Comparison of ENCODE assay signal across 21 cellular contexts in the genomic region with DNA sequence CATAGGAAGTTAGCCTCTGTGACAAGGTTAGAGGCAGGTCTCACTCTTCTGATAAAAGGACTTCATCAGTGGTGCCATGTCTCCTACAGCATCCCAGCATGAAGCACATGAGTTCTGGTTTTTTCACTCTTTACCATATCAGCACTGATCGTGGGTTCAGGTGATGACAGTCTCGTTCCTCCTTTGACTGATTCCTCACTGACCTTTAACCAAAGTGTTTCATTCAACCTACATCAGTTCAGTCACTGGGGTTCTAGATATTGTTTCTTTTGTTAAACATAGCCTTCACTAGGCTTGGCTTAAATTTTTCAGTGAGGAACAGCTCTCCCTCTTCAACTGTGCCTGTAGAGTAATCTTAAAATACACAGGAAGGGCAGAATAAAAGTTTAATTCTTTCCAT. TPM values are rescaled to one million over a fixed set of nuclear protein-coding genes. Genes with fewer than 3 reads are reported as not detected.
DNase-seq lines count a peak whose midpoint lies in the region; ATAC-seq, FAIRE-seq and TF ChIP-seq lines count a peak whose summit lies in the region.
"Had no signal": no experiment of that assay in that cellular context is flagged by ENCODE, and none has a peak within 500 bp of the region (broad histone marks: within the 10 kb centered on the region; RNA-seq: fewer than 3 reads in every experiment).

No MANE protein-coding gene starts in this region.

- no peaks in the 10 kb centered on the region for H3K27me3 ChIP-seq in H1 (replicated peaks in 1 of 4; ENCODE audit: control insufficient read depth in 3 of 4, extremely low read depth in 1 of 4, insufficient read depth in 3 of 4, low read length in 3 of 4)
- no peaks in the 10 kb centered on the region for H3K27me3 ChIP-seq in CD8-positive, alpha-beta memory T cell (ENCODE audit: insufficient read depth, low read length, poor library complexity, severe bottlenecking)
- H3K27me3 ChIP-seq: BE2C had no signal

- no peak overlapping the region for H2BK15ac ChIP-seq in H1 (ENCODE audit: low read length)

- no peak overlapping the region for H3K9ac ChIP-seq in H1 (replicated peaks in 1 of 4; ENCODE audit: extremely low read depth in 1 of 4, low read depth in 3 of 4, low read length in 3 of 4)

- no peak overlapping the region for H3K14ac ChIP-seq in H1 (ENCODE audit: insufficient read length)

- no peak overlapping the region for H4K91ac ChIP-seq in H1 (replicated peaks; ENCODE audit: insufficient read length, low read length)

- H4K20me1 ChIP-seq in H1 (replicated peaks in 1 of 2; ENCODE audit: control insufficient read depth in 1 of 2, insufficient read depth in 2 of 2, low read length in 2 of 2), result no peaks in the 10 kb centered on the region

- no peak overlapping the region for H2BK12ac ChIP-seq in H1 (ENCODE audit: low read depth, low read length)

- H2AK5ac ChIP-seq in H1 (ENCODE audit: low read depth, low read length), result no peak overlapping the region

- CTCF ChIA-PET in H1 (lab: Charles Lee; ENCODE audit: partially characterized antibody), result interaction anchor here (0.6 to 2.6 kb wide), 9 partner anchors 10 to 178 kb away, joined by 3 to 7 read pairs (median 3); a partner anchor contains a TSS
- CTCF ChIA-PET in CD8-positive, alpha-beta memory T cell (lab: Charles Lee), result no interaction called here

- no peak overlapping the region for H2AFZ ChIP-seq in H1 (ENCODE audit: low read length)

- H3K27ac Mint-ChIP-seq in activated T-cell treated with anti-CD3 and anti-CD28 coated beads, Interleukin-2, amount 50 U/mL, for 72 hours, result no peak overlapping the region
- no peak overlapping the region for H3K27ac Mint-ChIP-seq in activated T-helper 17 cell treated with anti-CD3 and anti-CD28 coated beads, Interleukin-2, amount 50 U/mL, for 72 hours
- no peak overlapping the region for H3K27ac Mint-ChIP-seq in CD8-positive, alpha-beta memory T cell
- H3K27ac Mint-ChIP-seq: CD4-positive, CD25-positive, alpha-beta regulatory T cell; GM23338; HFFc6 had no signal

- no peak for TF ChIP-seq RAD21 in H1 (IDR thresholded peaks at IDR 0.05 in 1 of 2, conservative IDR thresholded peaks at IDR 0.05 in 1 of 2; ENCODE audit: low read depth in 2 of 2, low read length in 2 of 2)

- no peaks in the 10 kb centered on the region for H3K79me2 ChIP-seq in H1 (ENCODE audit: control insufficient read depth in 1 of 2, insufficient read depth in 2 of 2, low read length in 2 of 2)

- H2BK5ac ChIP-seq in H1 (ENCODE audit: low read depth, low read length), result no peak overlapping the region

- peaks cover 6% of the 10 kb centered on the region for H3K4me1 Mint-ChIP-seq in activated T-cell treated with anti-CD3 and anti-CD28 coated beads, Interleukin-2, amount 50 U/mL, for 72 hours (ENCODE audit: low read depth)
- no peaks in the 10 kb centered on the region for H3K4me1 Mint-ChIP-seq in activated T-helper 17 cell treated with anti-CD3 and anti-CD28 coated beads, Interleukin-2, amount 50 U/mL, for 72 hours
- H3K4me1 Mint-ChIP-seq in CD8-positive, alpha-beta memory T cell, result peaks cover 0 to 7% (median 4%) of the 10 kb centered on the region in 3 donors
- H3K4me1 Mint-ChIP-seq: CD4-positive, CD25-positive, alpha-beta regulatory T cell had no signal

- ATAC-seq in activated T-cell treated with anti-CD3 and anti-CD28 coated beads, Interleukin-2, amount 50 U/mL, for 72 hours (replicated peaks in 1 of 2), result peak; percentile 14 to 29
- ATAC-seq in activated T-helper 17 cell treated with anti-CD3 and anti-CD28 coated beads, Interleukin-2, amount 50 U/mL, for 72 hours (replicated peaks), result peak; percentile 16

- H3K27me3 Mint-ChIP-seq in activated T-cell treated with anti-CD3 and anti-CD28 coated beads, Interleukin-2, amount 50 U/mL, for 72 hours (ENCODE audit: low read depth), result peaks cover 24% of the 10 kb centered on the region
- peaks cover 3% of the 10 kb centered on the region for H3K27me3 Mint-ChIP-seq in activated T-helper 17 cell treated with anti-CD3 and anti-CD28 coated beads, Interleukin-2, amount 50 U/mL, for 72 hours
- peaks cover 1 to 6% of the 10 kb centered on the region in 2 donors for H3K27me3 Mint-ChIP-seq in CD8-positive, alpha-beta memory T cell

- POLR2A ChIA-PET in H1 (lab: Charles Lee; ENCODE audit: partially characterized antibody), result no interaction called here
- POLR2A ChIA-PET in CD8-positive, alpha-beta memory T cell (lab: Charles Lee), result no interaction called here

- peak; percentile 41 for FAIRE-seq in GM18507 (lab: Jason Lieb, UNC)
- peak; percentile 70 for FAIRE-seq in H1 (lab: Jason Lieb, UNC)
- FAIRE-seq: A204.1, D721Med had no signal

- 84% methylated on average over 2 of the region's 2 CpGs; no CpG with 5 or more reads in 1 of the 2 experiments for WGBS in H1 (ENCODE audit: extremely low coverage in 1 of 2, insufficient coverage in 1 of 2, insufficient read length in 1 of 2, insufficient replicate concordance in 2 of 2, low coverage in 1 of 2, low lambda C conversion rate in 2 of 2, missing lambda C conversion rate in 1 of 2), 2 experiments

- H3K18ac ChIP-seq in H1 (ENCODE audit: extremely low read depth, low read length), result no peak overlapping the region

- H3K27ac ChIP-seq in H1 (ENCODE audit: low read depth, low read length), result no peak overlapping the region
- H3K27ac ChIP-seq in CD8-positive, alpha-beta memory T cell (ENCODE audit: low read depth, low read length), result no peak overlapping the region
- H3K27ac ChIP-seq: HL-60 had no signal

- DNase-seq in activated T-cell treated with anti-CD3 and anti-CD28 coated beads, Interleukin-2, amount 50 U/mL, for 72 hours, result no peak
- no peak for DNase-seq in activated T-cell treated with anti-CD3 and anti-CD28 coated beads, Interleukin-2, amount 50 U/mL, for 48 hours
- DNase-seq in GM18507 (ENCODE audit: extremely low spot score, insufficient read length, low read depth), result no peak
- no peak for DNase-seq in H1 (ENCODE audit: low read depth in 1 of 2, low spot score in 2 of 2)
- DNase-seq in CD8-positive, alpha-beta memory T cell, result no peak
- DNase-seq in Kasumi-1 (lab: John Stamatoyannopoulos, UW), result no peak
- DNase-seq: C1 segment of cervical spinal cord, DMS79, GDM1, HFFc6 had no signal

- H3K23ac ChIP-seq in H1 (ENCODE audit: insufficient read length), result no peak overlapping the region

- no peak overlapping the region for H2BK120ac ChIP-seq in H1 (replicated peaks; ENCODE audit: low read depth, low read length)

- H3K4ac ChIP-seq in H1 (replicated peaks; ENCODE audit: insufficient read length, low read depth, low read length), result no peak overlapping the region

- no peak overlapping the region for H3K56ac ChIP-seq in H1 (replicated peaks; ENCODE audit: insufficient read length, low read depth, low read length)

- no peak for TF ChIP-seq CTCF in H1 (IDR thresholded peaks at IDR 0.05; ENCODE audit: control extremely low read depth in 1 of 3, insufficient read depth in 1 of 3, low read depth in 1 of 3, low read length in 3 of 3)

- no peak overlapping the region for H4K8ac ChIP-seq in H1 (ENCODE audit: extremely low read depth, insufficient read depth, low read length)

- no peaks in the 10 kb centered on the region for H3K9me3 ChIP-seq in H1 (ENCODE audit: insufficient read depth in 2 of 2, low read depth in 1 of 2, low read length in 1 of 2)
- no peaks in the 10 kb centered on the region for H3K9me3 ChIP-seq in CD8-positive, alpha-beta memory T cell (ENCODE audit: low read length)
- H3K9me3 ChIP-seq: BE2C, Caco-2 had no signal

- no peaks in the 10 kb centered on the region for H3K23me2 ChIP-seq in H1 (ENCODE audit: low read depth, low read length)

- H3K4me2 ChIP-seq in H1 (ENCODE audit: insufficient read depth in 1 of 2, low read depth in 2 of 2, low read length in 2 of 2), result no peak overlapping the region
- H3K4me2 ChIP-seq: GM23338 had no signal

- no peak overlapping the region for H2BK20ac ChIP-seq in H1 (ENCODE audit: low read length)

- H3K36me3 ChIP-seq in H1 (ENCODE audit: control insufficient read depth in 2 of 4, insufficient read depth in 4 of 4, low read length in 3 of 4), result no peaks in the 10 kb centered on the region
- no peaks in the 10 kb centered on the region for H3K36me3 ChIP-seq in CD8-positive, alpha-beta memory T cell (ENCODE audit: insufficient read depth, low read length)
- H3K36me3 ChIP-seq: BE2C had no signal

- peaks cover 0 to 2% of the 10 kb centered on the region in 2 donors for H3K9me3 Mint-ChIP-seq in activated T-cell treated with anti-CD3 and anti-CD28 coated beads, Interleukin-2, amount 50 U/mL, for 72 hours
- no peaks in the 10 kb centered on the region for H3K9me3 Mint-ChIP-seq in activated T-helper 17 cell treated with anti-CD3 and anti-CD28 coated beads, Interleukin-2, amount 50 U/mL, for 72 hours
- H3K9me3 Mint-ChIP-seq in CD8-positive, alpha-beta memory T cell, result no peaks in the 10 kb centered on the region
- H3K9me3 Mint-ChIP-seq: GM23338, HFFc6 had no signal

- H3K4me1 ChIP-seq in H1 (replicated peaks in 1 of 4; ENCODE audit: control insufficient read depth in 3 of 4, insufficient read depth in 4 of 4, low read length in 3 of 4), result no peaks in the 10 kb centered on the region
- H3K4me1 ChIP-seq in CD8-positive, alpha-beta memory T cell (ENCODE audit: insufficient read depth, low read length), result no peaks in the 10 kb centered on the region
- H3K4me1 ChIP-seq: BE2C, Caco-2 had no signal

- no peak for TF ChIP-seq POLR2A in H1 (IDR thresholded peaks at IDR 0.05; ENCODE audit: control extremely low read depth in 1 of 2, low read depth in 2 of 2, low read length in 2 of 2)

- H4K5ac ChIP-seq in H1 (ENCODE audit: insufficient read length, low read depth, low read length), result no peak overlapping the region

- H3K4me3 ChIP-seq in H1 (ENCODE audit: extremely low read depth in 1 of 4, insufficient read depth in 2 of 4, low read depth in 3 of 4, low read length in 4 of 4), result no peak overlapping the region
- H3K4me3 ChIP-seq in CD8-positive, alpha-beta memory T cell (ENCODE audit: low read length), result no peak overlapping the region
- H3K4me3 ChIP-seq: GM23338 had no signal

- H3K79me1 ChIP-seq in H1 (ENCODE audit: low read depth, low read length), result no peaks in the 10 kb centered on the region

- H3K4me3 Mint-ChIP-seq in activated T-cell treated with anti-CD3 and anti-CD28 coated beads, Interleukin-2, amount 50 U/mL, for 72 hours, result no peak overlapping the region
- no peak overlapping the region for H3K4me3 Mint-ChIP-seq in activated T-helper 17 cell treated with anti-CD3 and anti-CD28 coated beads, Interleukin-2, amount 50 U/mL, for 72 hours
- H3K4me3 Mint-ChIP-seq in CD8-positive, alpha-beta memory T cell, result no peak overlapping the region
- H3K4me3 Mint-ChIP-seq: CD4-positive, CD25-positive, alpha-beta regulatory T cell; GM23338; HFFc6 had no signal

- no peak for TF ChIP-seq EP300 in H1 (IDR thresholded peaks at IDR 0.05; ENCODE audit: borderline replicate concordance in 1 of 2, low read depth in 2 of 2, low read length in 2 of 2)

- no peaks in the 10 kb centered on the region for H3K36me3 Mint-ChIP-seq in activated T-cell treated with anti-CD3 and anti-CD28 coated beads, Interleukin-2, amount 50 U/mL, for 72 hours (ENCODE audit: insufficient read depth in 2 of 2)
- no peaks in the 10 kb centered on the region for H3K36me3 Mint-ChIP-seq in activated T-helper 17 cell treated with anti-CD3 and anti-CD28 coated beads, Interleukin-2, amount 50 U/mL, for 72 hours (ENCODE audit: low read depth)
- no peaks in the 10 kb centered on the region for H3K36me3 Mint-ChIP-seq in CD8-positive, alpha-beta memory T cell
- H3K36me3 Mint-ChIP-seq: CD4-positive, CD25-positive, alpha-beta regulatory T cell had no signal

RNA-seq across cellular contexts. Expression of a gene that starts 9.6 kb away (rescaled TPM):
- total RNA-seq in activated T-cell treated with anti-CD3 and anti-CD28 coated beads, Interleukin-2, amount 50 U/mL, for 72 hours, result not detected
- total RNA-seq in activated T-helper 17 cell treated with anti-CD3 and anti-CD28 coated beads, Interleukin-2, amount 50 U/mL, for 72 hours, result not detected
- not detected in 2 replicates for total RNA-seq in H1 (2021; fragmentation: NEBNext Ultra II Directional; extraction: Animal tissue kit (Norgen Biotek cat#: 25700))
- polyA plus RNA-seq in H1 (2011; rRNA removed), result not detected in 2 replicates
- not detected for polyA plus RNA-seq in H1 (2011; cell fraction: cytosol; rRNA removed)
- not detected for polyA plus RNA-seq in H1 (2011; cell fraction: nucleus; rRNA removed)
- polyA plus RNA-seq in H1 (2012, experiment 1 of 2), result 0.09 to 0.13 TPM in 2 of 4 replicates, not detected in the others
- not detected for polyA plus RNA-seq in H1 (2012, experiment 2 of 2)
- not detected for polyA plus RNA-seq in H1 (2013, experiment 1 of 2)
- not detected for polyA plus RNA-seq in H1 (2013, experiment 2 of 2)
- polyA minus RNA-seq in H1 (2011; rRNA and poly(A)+ RNA removed), result not detected in 2 replicates
- not detected for polyA minus RNA-seq in H1 (2011; cell fraction: cytosol; rRNA and poly(A)+ RNA removed)
- polyA minus RNA-seq in H1 (2011; cell fraction: nucleus; rRNA and poly(A)+ RNA removed), result not detected
- not detected for total RNA-seq in CD8-positive, alpha-beta memory T cell
- polyA plus RNA-seq in CD8-positive, alpha-beta memory T cell, result not detected
- total RNA-seq: Caco-2; CD4-positive, CD25-positive, alpha-beta regulatory T cell; Daoy; GM23338; H7; HFFc6; HT1080 had no signal
- polyA plus RNA-seq: CD4-positive, CD25-positive, alpha-beta regulatory T cell; GM23338 had no signal

RNA-seq across cellular contexts. Expression of a gene that starts 57.9 kb away (rescaled TPM):
- not detected for total RNA-seq in activated T-cell treated with anti-CD3 and anti-CD28 coated beads, Interleukin-2, amount 50 U/mL, for 72 hours
- not detected for total RNA-seq in activated T-helper 17 cell treated with anti-CD3 and anti-CD28 coated beads, Interleukin-2, amount 50 U/mL, for 72 hours
- not detected in 2 replicates for total RNA-seq in H1 (2021; fragmentation: NEBNext Ultra II Directional; extraction: Animal tissue kit (Norgen Biotek cat#: 25700))
- polyA plus RNA-seq in H1 (2011; rRNA removed), result not detected in 2 replicates
- polyA plus RNA-seq in H1 (2011; cell fraction: cytosol; rRNA removed), result not detected
- polyA plus RNA-seq in H1 (2011; cell fraction: nucleus; rRNA removed), result not detected
- 0.20 TPM in 1 of 4 replicates, not detected in the others for polyA plus RNA-seq in H1 (2012, experiment 1 of 2)
- not detected for polyA plus RNA-seq in H1 (2012, experiment 2 of 2)
- not detected for polyA plus RNA-seq in H1 (2013, experiment 1 of 2)
- not detected for polyA plus RNA-seq in H1 (2013, experiment 2 of 2)
- not detected in 2 replicates for polyA minus RNA-seq in H1 (2011; rRNA and poly(A)+ RNA removed)
- polyA minus RNA-seq in H1 (2011; cell fraction: cytosol; rRNA and poly(A)+ RNA removed), result not detected
- polyA minus RNA-seq in H1 (2011; cell fraction: nucleus; rRNA and poly(A)+ RNA removed), result not detected
- not detected for total RNA-seq in CD8-positive, alpha-beta memory T cell
- not detected for polyA plus RNA-seq in CD8-positive, alpha-beta memory T cell
- total RNA-seq: Caco-2; CD4-positive, CD25-positive, alpha-beta regulatory T cell; Daoy; GM23338; H7; HFFc6; HT1080 had no signal
- polyA plus RNA-seq: CD4-positive, CD25-positive, alpha-beta regulatory T cell; GM23338 had no signal
